In genomic region chr14:61699092-61699491, GRCh38 we compare ENCODE assay signal across 1 cellular context.
TF ChIP-seq lines count a peak whose summit lies in the region.

No MANE protein-coding gene starts in this region.

TF ChIP-seq in GM23338, 12 proteins besides CTCF, POLR2A, EP300 and RAD21 (continued from another document):
- TF ChIP-seq, protein P1, sequence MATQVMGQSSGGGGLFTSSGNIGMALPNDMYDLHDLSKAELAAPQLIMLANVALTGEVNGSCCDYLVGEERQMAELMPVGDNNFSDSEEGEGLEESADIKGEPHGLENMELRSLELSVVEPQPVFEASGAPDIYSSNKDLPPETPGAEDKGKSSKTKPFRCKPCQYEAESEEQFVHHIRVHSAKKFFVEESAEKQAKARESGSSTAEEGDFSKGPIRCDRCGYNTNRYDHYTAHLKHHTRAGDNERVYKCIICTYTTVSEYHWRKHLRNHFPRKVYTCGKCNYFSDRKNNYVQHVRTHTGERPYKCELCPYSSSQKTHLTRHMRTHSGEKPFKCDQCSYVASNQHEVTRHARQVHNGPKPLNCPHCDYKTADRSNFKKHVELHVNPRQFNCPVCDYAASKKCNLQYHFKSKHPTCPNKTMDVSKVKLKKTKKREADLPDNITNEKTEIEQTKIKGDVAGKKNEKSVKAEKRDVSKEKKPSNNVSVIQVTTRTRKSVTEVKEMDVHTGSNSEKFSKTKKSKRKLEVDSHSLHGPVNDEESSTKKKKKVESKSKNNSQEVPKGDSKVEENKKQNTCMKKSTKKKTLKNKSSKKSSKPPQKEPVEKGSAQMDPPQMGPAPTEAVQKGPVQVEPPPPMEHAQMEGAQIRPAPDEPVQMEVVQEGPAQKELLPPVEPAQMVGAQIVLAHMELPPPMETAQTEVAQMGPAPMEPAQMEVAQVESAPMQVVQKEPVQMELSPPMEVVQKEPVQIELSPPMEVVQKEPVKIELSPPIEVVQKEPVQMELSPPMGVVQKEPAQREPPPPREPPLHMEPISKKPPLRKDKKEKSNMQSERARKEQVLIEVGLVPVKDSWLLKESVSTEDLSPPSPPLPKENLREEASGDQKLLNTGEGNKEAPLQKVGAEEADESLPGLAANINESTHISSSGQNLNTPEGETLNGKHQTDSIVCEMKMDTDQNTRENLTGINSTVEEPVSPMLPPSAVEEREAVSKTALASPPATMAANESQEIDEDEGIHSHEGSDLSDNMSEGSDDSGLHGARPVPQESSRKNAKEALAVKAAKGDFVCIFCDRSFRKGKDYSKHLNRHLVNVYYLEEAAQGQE (IDR thresholded peaks at IDR 0.05; ENCODE audit: unreplicated experiment): no peak
- TF ChIP-seq ZNF114 (CRISPR knock-in tag; IDR thresholded peaks at IDR 0.05): no peak
TF ChIP-seq in GM23338: peak in this region for 0.
